Comparison of ENCODE assay signal across 8 cellular contexts in the genomic region with DNA sequence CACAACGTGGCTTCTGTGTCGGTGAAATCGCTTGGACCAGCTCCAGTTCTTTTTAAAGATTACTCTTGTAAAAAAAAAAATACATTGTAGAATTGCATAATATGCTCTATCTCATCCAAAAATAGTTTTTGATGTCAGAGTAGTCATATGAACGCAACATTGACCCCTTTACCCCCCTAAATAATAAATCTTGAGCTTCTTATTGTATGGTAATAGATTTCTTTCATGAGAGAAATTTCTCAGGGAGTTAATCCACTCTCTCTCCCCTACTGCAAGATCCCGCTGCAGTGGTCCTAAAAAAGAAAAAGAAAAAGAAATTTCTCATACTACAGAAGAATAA. TPM values are rescaled to one million over a fixed set of nuclear protein-coding genes. Genes with fewer than 3 reads are reported as not detected.
DNase-seq lines count a peak whose midpoint lies in the region; ATAC-seq and TF ChIP-seq lines count a peak whose summit lies in the region.

No MANE protein-coding gene starts in this region.

- no peak for TF ChIP-seq POLR2A in uterus (IDR thresholded peaks at IDR 0.05)

- H3K36me3 ChIP-seq in cardiac muscle cell, result no peaks in the 10 kb centered on the region
- no peaks in the 10 kb centered on the region for H3K36me3 ChIP-seq in mucosa of stomach (ENCODE audit: control insufficient read depth, insufficient read depth, low read length)
- no peaks in the 10 kb centered on the region for H3K36me3 ChIP-seq in uterus

- DNase-seq in cardiac muscle cell (ENCODE audit: low read depth in 1 of 2, low spot score in 1 of 2) (no peak), left cardiac atrium (no peak), choroid plexus epithelial cell (ENCODE audit: low read depth) (peak; percentile 4), uterus (no peak), epidermal melanocyte (ENCODE audit: insufficient read length, low spot score) (no peak), D341Med (ENCODE audit: low spot score) (no peak)

- peaks cover 19% of the 10 kb centered on the region for H3K27me3 ChIP-seq in cardiac muscle cell
- H3K27me3 ChIP-seq in mucosa of stomach (ENCODE audit: control insufficient read depth, insufficient read depth, low read length), result peaks cover 7% of the 10 kb centered on the region
- peaks cover 5 to 37% of the 10 kb centered on the region in 2 donors for H3K27me3 ChIP-seq in uterus

- ATAC-seq in left cardiac atrium (no peak), HG03342 (IDR thresholded peaks at IDR 0.05; ENCODE audit: unreplicated experiment) (no peak)

- peak overlapping the region; percentile 48 for H3K4me3 ChIP-seq in cardiac muscle cell
- H3K4me3 ChIP-seq in choroid plexus epithelial cell (ENCODE audit: low read depth, low read length), result peak overlapping the region; percentile 57
- peak overlapping the region; percentile 43 for H3K4me3 ChIP-seq in mucosa of stomach (ENCODE audit: low read length)
- H3K4me3 ChIP-seq in uterus, result peak overlapping the region; percentile 39 to 40

- H3K4me1 ChIP-seq in cardiac muscle cell (ENCODE audit: low read depth), result no peaks in the 10 kb centered on the region
- peaks cover 16% of the 10 kb centered on the region for H3K4me1 ChIP-seq in mucosa of stomach (ENCODE audit: control insufficient read depth, insufficient read depth, low read length)
- H3K4me1 ChIP-seq in uterus, result peaks cover 0 to 19% of the 10 kb centered on the region in 2 donors

- H3K9me3 ChIP-seq in cardiac muscle cell (ENCODE audit: low read depth) (no peaks in the 10 kb centered on the region), mucosa of stomach (ENCODE audit: control insufficient read depth, low read length) (no peaks in the 10 kb centered on the region), uterus (peaks cover 0 to 3% of the 10 kb centered on the region in 2 donors)

- intact Hi-C loops in left cardiac atrium (cut with DNase I) (loop anchor here (2.0 to 10.0 kb wide), 2 partner anchors 50 to 52 kb away; partner anchors contain the start of gene PAIP2B (in 2 of the 2)), uterus (cut with DNase I; ENCODE audit: low total_unique reads) (no loop called here)

- H3K27ac ChIP-seq in cardiac muscle cell, result no peak overlapping the region
- H3K27ac ChIP-seq in uterus, result peak overlapping the region; percentile 68 to 71

- no peak for TF ChIP-seq CTCF in cardiac muscle cell (IDR thresholded peaks at IDR 0.05; ENCODE audit: low read depth, low read length)
- TF ChIP-seq CTCF in choroid plexus epithelial cell (conservative IDR thresholded peaks at IDR 0.05; ENCODE audit: low read depth, low read length), result no peak
- no peak for TF ChIP-seq CTCF in uterus (IDR thresholded peaks at IDR 0.05)

- H3K9ac ChIP-seq in mucosa of stomach (ENCODE audit: low read length), result no peak overlapping the region

RNA-seq across cellular contexts. Expression of gene PAIP2B, which starts 50.2 kb away (rescaled TPM):
- total RNA-seq in cardiac muscle cell, result 13.0 and 15.1 TPM in 2 replicates
- 8.0 and 9.7 TPM in 2 replicates for polyA plus RNA-seq in cardiac muscle cell
- 10 to 100 TPM; 15.1 to 20.5 TPM for total RNA-seq in left cardiac atrium
- total RNA-seq in uterus, result 10 to 100 TPM in 2 of 4 donors, 1 to 10 TPM in 2; 3.6 to 12.9 (median 8.7) TPM

RNA-seq across cellular contexts. Expression of gene ZNF638, which starts 54.5 kb away (rescaled TPM):
- total RNA-seq in cardiac muscle cell (99.4 and 223 TPM in 2 replicates), left cardiac atrium (10 to 100 TPM; 68.7 to 72.8 TPM), uterus (100 to 1,000 TPM; 195 to 326 (median 252) TPM)
- polyA plus RNA-seq in cardiac muscle cell, result 70.5 and 111 TPM in 2 replicates
